Comparison of ENCODE assay signal across 8 cellular contexts in genomic region chr9:130579738-130580463, GRCh38. TPM values are rescaled to one million over a fixed set of nuclear protein-coding genes. Genes with fewer than 3 reads are reported as not detected.
DNase-seq lines count a peak whose midpoint lies in the region; ATAC-seq and TF ChIP-seq lines count a peak whose summit lies in the region.

No MANE protein-coding gene starts in this region.

- no peaks in the 10 kb centered on the region for H3K9me3 Mint-ChIP-seq in CD4-positive, alpha-beta T cell

- no peak for TF ChIP-seq CTCF in CD4-positive, alpha-beta T cell (IDR thresholded peaks at IDR 0.05)
- no peak for TF ChIP-seq CTCF in NB4 (IDR thresholded peaks at IDR 0.05; ENCODE audit: low read depth, low read length)

- peaks cover 21% of the 10 kb centered on the region for H3K36me3 Mint-ChIP-seq in CD4-positive, alpha-beta T cell (ENCODE audit: low read depth)

- peak overlapping the region; percentile 80 for H3K27ac Mint-ChIP-seq in CD4-positive, alpha-beta T cell

- DNase-seq in CD4-positive, alpha-beta T cell, result peak in 1 of 10 experiments; percentile 4
- DNase-seq in NB4 (ENCODE audit: low read depth), result peak; percentile 21
- no peak for DNase-seq in ureter (ENCODE audit: low spot score)
- no peak for DNase-seq in inferior parietal cortex (ENCODE audit: extremely low spot score)
- DNase-seq in NCI-H1694 treated with DMSO at 0.1 percent for 48 hours (lab: John Stamatoyannopoulos, UW), result no peak

- H3K4me3 ChIP-seq in NB4 (ENCODE audit: low read depth, low read length) (peak overlapping the region; percentile 85), ectodermal cell (ENCODE audit: insufficient read depth, low read depth, low read length) (peak overlapping the region; percentile 85), mononuclear cell (ENCODE audit: low read length) (peak overlapping the region; percentile 92)

- no peaks in the 10 kb centered on the region for H3K36me3 ChIP-seq in ectodermal cell (ENCODE audit: control insufficient read depth, insufficient read depth, low read length)

- H3K27ac ChIP-seq in CD4-positive, alpha-beta T cell (ENCODE audit: low read depth, low read length), result peak overlapping the region; percentile 48
- no peak overlapping the region for H3K27ac ChIP-seq in ectodermal cell (ENCODE audit: insufficient read depth, low read depth, low read length, poor library complexity, severe bottlenecking)

- peaks cover 11% of the 10 kb centered on the region for H3K4me1 ChIP-seq in ectodermal cell (ENCODE audit: control insufficient read depth, insufficient read depth, low read length)
- H3K4me1 ChIP-seq in mononuclear cell (ENCODE audit: insufficient read depth, low read length), result peaks cover 23% of the 10 kb centered on the region

- H3K4me1 Mint-ChIP-seq in CD4-positive, alpha-beta T cell (ENCODE audit: low read depth), result peaks cover 60% of the 10 kb centered on the region

- H3K4me3 Mint-ChIP-seq in CD4-positive, alpha-beta T cell, result peak overlapping the region; percentile 88

- 3% methylated on average over 40 of the region's 40 CpGs for WGBS in ectodermal cell, 2 experiments

- intact Hi-C loops in CD4-positive, alpha-beta T cell (cut with DNase I, micrococcal nuclease), result loop anchor here in 1 of 2 experiments (5.0 kb wide), 4 partner anchors 112 to 1698 kb away; partner anchors contain the start of genes EXOSC2, KYAT1 and LRRC8A

- peak; percentile 51 for ATAC-seq in CD4-positive, alpha-beta T cell (ENCODE audit: poor library complexity)
- peak; percentile 3 for ATAC-seq in GM21619 (IDR thresholded peaks at IDR 0.05; ENCODE audit: unreplicated experiment)

- no peaks in the 10 kb centered on the region for H3K27me3 ChIP-seq in CD4-positive, alpha-beta T cell (ENCODE audit: control insufficient read depth, insufficient read depth, low read length)
- H3K27me3 ChIP-seq in ectodermal cell (ENCODE audit: control insufficient read depth, insufficient read depth, low read length, poor library complexity, severe bottlenecking) (peaks cover 5% of the 10 kb centered on the region), mononuclear cell (ENCODE audit: insufficient read depth, low read length) (no peaks in the 10 kb centered on the region)

- no peaks in the 10 kb centered on the region for H3K27me3 Mint-ChIP-seq in CD4-positive, alpha-beta T cell

- POLR2A ChIA-PET in CD4-positive, alpha-beta T cell (lab: Charles Lee), result interaction anchor here (0.6 kb wide), 1 partner anchor 9 kb away, joined by 3 read pairs; no protein-coding TSS in a partner anchor

- H3K9me3 ChIP-seq in CD4-positive, alpha-beta T cell (ENCODE audit: control insufficient read depth, low read length), result no peaks in the 10 kb centered on the region
- H3K9me3 ChIP-seq in ectodermal cell (ENCODE audit: control insufficient read depth, low read length), result no peaks in the 10 kb centered on the region
- no peaks in the 10 kb centered on the region for H3K9me3 ChIP-seq in mononuclear cell (ENCODE audit: low read depth, low read length)

- CTCF ChIA-PET in CD4-positive, alpha-beta T cell (lab: Charles Lee), result interaction anchor here (0.8 to 1.3 kb wide), 2 partner anchors 12 to 121 kb away, joined by 3 to 4 read pairs; no protein-coding TSS in a partner anchor

- no peak for TF ChIP-seq POLR2A in NB4 (IDR thresholded peaks at IDR 0.05; ENCODE audit: extremely low read depth, insufficient read length)

RNA-seq across cellular contexts. Expression of gene FUBP3, which starts 0.5 kb away (rescaled TPM):
- total RNA-seq in CD4-positive, alpha-beta T cell, result 10 to 100 TPM; 21.2 to 30.2 TPM
- 71.9 TPM for polyA plus RNA-seq in ectodermal cell (2013, experiment 1 of 4)
- 78.5 TPM for polyA plus RNA-seq in ectodermal cell (2013, experiment 2 of 4)
- polyA plus RNA-seq in ectodermal cell (2013, experiment 3 of 4), result 51.7 TPM
- 57.1 TPM for polyA plus RNA-seq in ectodermal cell (2013, experiment 4 of 4)
- total RNA-seq in mononuclear cell (20.9 TPM), ureter (58.4 TPM)
